ENCODE assay signal across 16 cellular contexts in genomic region chr13:40439928-40440327, GRCh38.
A peak's percentile ranks its signal among the peaks of the same experiment; 100 is the strongest.
DNase-seq lines count a peak whose midpoint lies in the region; ATAC-seq and TF ChIP-seq lines count a peak whose summit lies in the region.
"Had no signal": no experiment of that assay in that cellular context is flagged by ENCODE, and none has a peak within 500 bp of the region (broad histone marks: within the 10 kb centered on the region; RNA-seq: fewer than 3 reads in every experiment).

No MANE protein-coding gene starts in this region.

- no peaks in the 10 kb centered on the region for H3K79me2 ChIP-seq in PC-9 (ENCODE audit: low read depth)

- H3K4me3 Mint-ChIP-seq in T-helper 17 cell, result peak overlapping the region; percentile 72
- H3K4me3 Mint-ChIP-seq: activated CD8-positive, alpha-beta memory T cell treated with anti-CD3 and anti-CD28 coated beads, Interleukin-2, amount 10 ng/mL, durations not matched to agents 7 days and 5 days had no signal

- H2BK120ac ChIP-seq in neuronal stem cell (ENCODE audit: low read depth, low read length), result no peak overlapping the region

- POLR2A ChIA-PET in PC-9 (lab: Charles Lee; ENCODE audit: unreplicated experiment), result no interaction called here

- no peak for TF ChIP-seq POLR2A in prostate gland (IDR thresholded peaks at IDR 0.05)

- H3K36me3 ChIP-seq in neuronal stem cell (replicated peaks in 1 of 2; ENCODE audit: control insufficient read depth in 2 of 2, insufficient read depth in 2 of 2, low read length in 2 of 2) (no peaks in the 10 kb centered on the region), tibial artery (no peaks in the 10 kb centered on the region), prostate gland (no peaks in the 10 kb centered on the region), PC-9 (ENCODE audit: low read depth) (no peaks in the 10 kb centered on the region)

- H3K27ac Mint-ChIP-seq in T-helper 17 cell, result peak overlapping the region; percentile 97
- H3K27ac Mint-ChIP-seq: activated CD8-positive, alpha-beta memory T cell treated with anti-CD3 and anti-CD28 coated beads, Interleukin-2, amount 10 ng/mL, durations not matched to agents 7 days and 5 days had no signal

- no peak overlapping the region for H3K9ac ChIP-seq in neuronal stem cell (ENCODE audit: low read depth, low read length, poor library complexity)
- H3K9ac ChIP-seq: KMS-11 had no signal

- H2BK15ac ChIP-seq in neuronal stem cell (ENCODE audit: low read length), result no peak overlapping the region

- H3K4me1 Mint-ChIP-seq in T-helper 17 cell, result peaks cover 28% of the 10 kb centered on the region

- intact Hi-C loops in tibial artery (cut with DNase I; ENCODE audit: low total_unique reads), result no loop called here
- intact Hi-C loops in prostate gland (cut with DNase I), result loop anchor here (10.0 kb wide), 1 partner anchor 225 kb away; the partner anchor contains the start of gene FOXO1
- intact Hi-C loops in PC-9 (cut with micrococcal nuclease; ENCODE audit: unreplicated experiment), result loop anchor here (5.0 kb wide), 1 partner anchor 98 kb away; no protein-coding TSS in a partner anchor

- H3K27me3 ChIP-seq in neuronal stem cell (ENCODE audit: control insufficient read depth in 3 of 3, insufficient read depth in 3 of 3, low read depth in 1 of 3, low read length in 3 of 3) (no peaks in the 10 kb centered on the region), tibial artery (no peaks in the 10 kb centered on the region), prostate gland (replicated peaks; ENCODE audit: insufficient read depth) (no peaks in the 10 kb centered on the region), PC-9 (ENCODE audit: insufficient read depth, low read depth) (no peaks in the 10 kb centered on the region)

- H3K4me1 ChIP-seq in neuronal stem cell (ENCODE audit: control insufficient read depth in 2 of 2, insufficient read depth in 1 of 2, low read depth in 1 of 2, low read length in 2 of 2), result peaks cover 7 to 26% of the 10 kb centered on the region in 2 donors
- H3K4me1 ChIP-seq in tibial artery, result peaks cover 0 to 45% (median 28%) of the 10 kb centered on the region in 4 donors
- H3K4me1 ChIP-seq in prostate gland (replicated peaks), result no peaks in the 10 kb centered on the region
- H3K4me1 ChIP-seq in PC-9 (replicated peaks; ENCODE audit: insufficient read depth), result peaks cover 15% of the 10 kb centered on the region

- H3K23ac ChIP-seq in neuronal stem cell (ENCODE audit: low read depth, low read length, poor library complexity), result no peak overlapping the region

- H3K4me3 ChIP-seq in fibroblast of the aortic adventitia (ENCODE audit: low read depth, low read length), result no peak overlapping the region
- no peak overlapping the region for H3K4me3 ChIP-seq in neuronal stem cell (ENCODE audit: low read length in 2 of 2)
- H3K4me3 ChIP-seq in tibial artery, result no peak overlapping the region
- no peak overlapping the region for H3K4me3 ChIP-seq in prostate gland
- H3K4me3 ChIP-seq in PC-9, result no peak overlapping the region
- H3K4me3 ChIP-seq: SK-N-MC had no signal

- TF ChIP-seq CTCF in fibroblast of the aortic adventitia (IDR thresholded peaks at IDR 0.05; ENCODE audit: insufficient read depth, low read length), result no peak
- no peak for TF ChIP-seq CTCF in tibial artery (IDR thresholded peaks at IDR 0.05)
- no peak for TF ChIP-seq CTCF in prostate gland (IDR thresholded peaks at IDR 0.05)
- TF ChIP-seq CTCF in PC-9 (conservative IDR thresholded peaks at IDR 0.05), result no peak

- no peak for DNase-seq in T-helper 17 cell
- peak; percentile 24 for DNase-seq in fibroblast of the aortic adventitia (ENCODE audit: low read depth)
- DNase-seq in neuronal stem cell (ENCODE audit: low spot score), result no peak
- DNase-seq in tibial artery, result peak; percentile 59 to 79
- no peak for DNase-seq in prostate gland (ENCODE audit: low spot score)
- DNase-seq in activated CD4-positive, alpha-beta T cell treated with anti-CD3 and anti-CD28 coated beads for 1 hour, result no peak
- no peak for DNase-seq in PC-9
- DNase-seq: activated CD8-positive, alpha-beta memory T cell treated with anti-CD3 and anti-CD28 coated beads, Interleukin-2, amount 10 ng/mL, durations not matched to agents 7 days and 5 days; GDM1; GOT3; NCI-H2081; posterior cingulate gyrus; stimulated activated CD4-positive, alpha-beta T cell treated with anti-CD3 and anti-CD28 coated beads, Interleukin-2, amount 100 ng/mL, for 48 hours had no signal

- H3K27ac ChIP-seq in neuronal stem cell (replicated peaks; ENCODE audit: low read length), result no peak overlapping the region
- H3K27ac ChIP-seq in tibial artery, result peak overlapping the region; percentile 74
- peak overlapping the region in 1 of 2 donors; percentile 60 for H3K27ac ChIP-seq in prostate gland
- H3K27ac ChIP-seq in PC-9, result no peak overlapping the region
- H3K27ac ChIP-seq: KMS-11, SK-N-MC had no signal

- no TSS peak for BruUV-seq in PC-9 (replicated peaks; lab: Mats Ljungman, UMichigan)

- CTCF ChIA-PET in PC-9 (lab: Charles Lee), result no interaction called here

- no peak overlapping the region for H2BK5ac ChIP-seq in neuronal stem cell (ENCODE audit: low read length)

- no peak overlapping the region for H4K8ac ChIP-seq in neuronal stem cell (ENCODE audit: low read depth, low read length)

- no peaks in the 10 kb centered on the region for H3K79me1 ChIP-seq in neuronal stem cell (ENCODE audit: low read depth, low read length)

- H3K36me3 Mint-ChIP-seq in T-helper 17 cell (ENCODE audit: low read depth), result no peaks in the 10 kb centered on the region
- H3K36me3 Mint-ChIP-seq: activated CD8-positive, alpha-beta memory T cell treated with anti-CD3 and anti-CD28 coated beads, Interleukin-2, amount 10 ng/mL, durations not matched to agents 7 days and 5 days had no signal

- H3K4ac ChIP-seq in neuronal stem cell (ENCODE audit: low read length), result no peak overlapping the region

- H4K91ac ChIP-seq in neuronal stem cell (ENCODE audit: low read depth, low read length, poor library complexity), result no peak overlapping the region

- no peaks in the 10 kb centered on the region for H4K20me1 ChIP-seq in PC-9 (ENCODE audit: insufficient read depth)

- no peaks in the 10 kb centered on the region for H3F3A ChIP-seq in PC-9 (ENCODE audit: insufficient read depth, low read depth)

- H3K18ac ChIP-seq in neuronal stem cell (ENCODE audit: low read length), result no peak overlapping the region

- H3K4me2 ChIP-seq in neuronal stem cell (ENCODE audit: insufficient read depth, low read length, poor library complexity, severe bottlenecking) (no peak overlapping the region), PC-9 (no peak overlapping the region)
- H3K4me2 ChIP-seq: KMS-11 had no signal

- no peaks in the 10 kb centered on the region for H3K9me3 ChIP-seq in T-helper 17 cell (ENCODE audit: control insufficient read depth, low read length, poor library complexity, severe bottlenecking)
- peaks cover 0 to 11% of the 10 kb centered on the region in 2 donors for H3K9me3 ChIP-seq in neuronal stem cell (replicated peaks in 1 of 2; ENCODE audit: control insufficient read depth in 2 of 2, insufficient read depth in 1 of 2, low read depth in 1 of 2, low read length in 2 of 2)
- H3K9me3 ChIP-seq in tibial artery, result no peaks in the 10 kb centered on the region
- H3K9me3 ChIP-seq in prostate gland, result no peaks in the 10 kb centered on the region
- no peaks in the 10 kb centered on the region for H3K9me3 ChIP-seq in PC-9 (ENCODE audit: insufficient read depth, low read depth)

- ATAC-seq in T-helper 17 cell (no peak), GM18907 (IDR thresholded peaks at IDR 0.05; ENCODE audit: unreplicated experiment) (no peak)
- ATAC-seq: activated CD8-positive, alpha-beta memory T cell treated with anti-CD3 and anti-CD28 coated beads, Interleukin-2, amount 10 ng/mL, durations not matched to agents 7 days and 5 days had no signal

- H3K27me3 Mint-ChIP-seq in T-helper 17 cell, result no peaks in the 10 kb centered on the region
- H3K27me3 Mint-ChIP-seq: activated CD8-positive, alpha-beta memory T cell treated with anti-CD3 and anti-CD28 coated beads, Interleukin-2, amount 10 ng/mL, durations not matched to agents 7 days and 5 days had no signal

- peak overlapping the region; percentile 24 for H2AK5ac ChIP-seq in neuronal stem cell (ENCODE audit: low read depth, low read length)

- no peaks in the 10 kb centered on the region for H3K9me2 ChIP-seq in PC-9 (ENCODE audit: insufficient read depth)

- no peak overlapping the region for H3K14ac ChIP-seq in neuronal stem cell (ENCODE audit: low read length)

- H2AFZ ChIP-seq in neuronal stem cell (ENCODE audit: low read length) (no peak overlapping the region), PC-9 (no peak overlapping the region)

- peak overlapping the region; percentile 8 for H2BK12ac ChIP-seq in neuronal stem cell (ENCODE audit: low read length)

Comparison
In these comparisons a context has a peak if more than half of its experiments do, and no peak if none do; other contexts are left out.
1. DNase-seq: peak in fibroblast of the aortic adventitia (single experiment) and tibial artery (2 of 2); none in T-helper 17 cell (0 of 3), neuronal stem cell (single experiment), prostate gland (single experiment), activated CD4-positive, alpha-beta T cell treated with anti-CD3 and anti-CD28 coated beads for 1 hour (single experiment) and PC-9 (0 of 2).
2. H3K27ac ChIP-seq: peak in tibial artery (2 of 2); none in neuronal stem cell (single experiment) and PC-9 (single experiment).